ENCODE assay signal across 30 cellular contexts in genomic region chr2:215644233-215644929, GRCh38.
"Had no signal": no experiment of that assay in that cellular context is flagged by ENCODE, and none has a peak within 500 bp of the region (broad histone marks: within the 10 kb centered on the region; RNA-seq: fewer than 3 reads in every experiment).

No MANE protein-coding gene starts in this region.

- H3K4me3 ChIP-seq: body of pancreas, breast epithelium, Peyer's patch had no signal

- H3K9ac ChIP-seq: KMS-11 had no signal

- H3K4me1 ChIP-seq: body of pancreas, breast epithelium, Peyer's patch had no signal

- DNase-seq: activated B cell treated with CpG ODN at 0.5 μM for 24 hours; activated CD4-positive, alpha-beta memory T cell treated with anti-CD3 and anti-CD28 coated beads, Interleukin-2, amount 10 ng/mL, durations not matched to agents 7 days and 5 days; activated CD4-positive, alpha-beta T cell treated with anti-CD3 and anti-CD28 coated beads for 48 hours; activated CD4-positive, CD25-positive, alpha-beta regulatory T cell treated with anti-CD3 and anti-CD28 coated beads, Interleukin-2, amount 50 U/mL, for 72 hours; activated CD8-positive, alpha-beta memory T cell treated with anti-CD3 and anti-CD28 coated beads for 24 hours; activated CD8-positive, alpha-beta memory T cell treated with anti-CD3 and anti-CD28 coated beads, Interleukin-2, amount 10 ng/mL, durations not matched to agents 7 days and 5 days; activated gamma-delta T cell; activated naive CD4-positive, alpha-beta T cell treated with Interleukin-2 at 50 U/mL for 16 hours; activated naive CD8-positive, alpha-beta T cell treated with anti-CD3 and anti-CD28 coated beads, Interleukin-2, amount 10 ng/mL, durations not matched to agents 7 days and 5 days; activated T-cell treated with anti-CD3 and anti-CD28 coated beads, Interleukin-2, amount 50 U/mL, for 1 hour; activated T-cell treated with anti-CD3 and anti-CD28 coated beads, Interleukin-2, amount 50 U/mL, for 72 hours; amygdala; body of pancreas; NCI-H1105; NCI-H1417 treated with DMSO at 0.1 percent for 48 hours; NCI-H187 treated with DMSO at 0.1 percent for 48 hours; NCI-H2081 treated with DMSO at 0.1 percent for 48 hours; NCI-H345; NCI-H524 treated with DMSO at 0.1 percent for 48 hours; NK-92 treated with Interleukin-12 subunit alpha and Interleukin-12 subunit beta, amount 100 ng/mL, for 24 hours; PC-3; Peyer's patch; RPMI8226; SW 1271; T-helper 1 cell; T-helper 2 cell; T-helper 9 cell had no signal

- H3K27ac ChIP-seq: body of pancreas, breast epithelium, KMS-11, Peyer's patch, VCaP had no signal

- H3K27me3 ChIP-seq: body of pancreas, breast epithelium, Peyer's patch had no signal

- H3K9me3 ChIP-seq: body of pancreas, breast epithelium, Peyer's patch had no signal

- ATAC-seq: activated CD8-positive, alpha-beta memory T cell treated with anti-CD3 and anti-CD28 coated beads, Interleukin-2, amount 10 ng/mL, durations not matched to agents 7 days and 5 days; activated T-cell treated with anti-CD3 and anti-CD28 coated beads, Interleukin-2, amount 50 U/mL, for 72 hours; body of pancreas; PC-3 had no signal

- H3K36me3 ChIP-seq: breast epithelium, Peyer's patch had no signal

- H3K4me2 ChIP-seq: KMS-11 had no signal
